In genomic region chr3:189071452-189071851, GRCh38 we compare ENCODE assay signal across 10 cellular contexts.
DNase-seq lines count a peak whose midpoint lies in the region; ATAC-seq, FAIRE-seq and TF ChIP-seq lines count a peak whose summit lies in the region.
"Had no signal": no experiment of that assay in that cellular context is flagged by ENCODE, and none has a peak within 500 bp of the region (broad histone marks: within the 10 kb centered on the region; RNA-seq: fewer than 3 reads in every experiment).

No MANE protein-coding gene starts in this region.

- peak; percentile 63 for ATAC-seq in GM21528 (IDR thresholded peaks at IDR 0.05; ENCODE audit: low FRiP score, unreplicated experiment)
- peak; percentile 88 for ATAC-seq in effector memory CD8-positive, alpha-beta T cell (replicated peaks)
- ATAC-seq in left ventricle myocardium superior, result no peak
- ATAC-seq in GM19324 (IDR thresholded peaks at IDR 0.05; ENCODE audit: low FRiP score, unreplicated experiment), result no peak

- TF ChIP-seq CTCF in glutamatergic neuron (IDR thresholded peaks at IDR 0.05; ENCODE audit: partially characterized antibody, unreplicated experiment), result no peak

- no peaks in the 10 kb centered on the region for H3K27me3 Mint-ChIP-seq in effector memory CD8-positive, alpha-beta T cell
- H3K27me3 Mint-ChIP-seq in glutamatergic neuron (ENCODE audit: unreplicated experiment), result no peaks in the 10 kb centered on the region

- H3K4me1 Mint-ChIP-seq in effector memory CD8-positive, alpha-beta T cell (ENCODE audit: low read depth in 2 of 2), result peaks cover 3% of the 10 kb centered on the region in 2 donors
- no peaks in the 10 kb centered on the region for H3K4me1 Mint-ChIP-seq in glutamatergic neuron (ENCODE audit: low read depth, unreplicated experiment)

- no peaks in the 10 kb centered on the region for H3K9me3 Mint-ChIP-seq in effector memory CD8-positive, alpha-beta T cell
- no peaks in the 10 kb centered on the region for H3K9me3 Mint-ChIP-seq in glutamatergic neuron (ENCODE audit: unreplicated experiment)

- H3K4me3 Mint-ChIP-seq in effector memory CD8-positive, alpha-beta T cell, result no peak overlapping the region
- no peak overlapping the region for H3K4me3 Mint-ChIP-seq in glutamatergic neuron (ENCODE audit: unreplicated experiment)

- intact Hi-C loops in left ventricle myocardium superior (cut with micrococcal nuclease), result no loop called here

- FAIRE-seq in GM12892 (lab: Jason Lieb, UNC), result peak; percentile 40

- no peak for TF ChIP-seq POLR2A in GM12892 (IDR thresholded peaks at IDR 0.05; ENCODE audit: low read depth, low read length)

- peak overlapping the region; percentile 47 to 64 for H3K27ac Mint-ChIP-seq in effector memory CD8-positive, alpha-beta T cell
- H3K27ac Mint-ChIP-seq in glutamatergic neuron (ENCODE audit: unreplicated experiment), result no peak overlapping the region
- H3K27ac Mint-ChIP-seq: activated T-helper 2 cell treated with anti-CD3 and anti-CD28 coated beads, Interferon-gamma antibody, Interleukin-2, Interleukin-4, amounts not matched to agents 10 μg/mL and 5 μg/mL and 100 μg/mL, durations not matched to agents 14 hours and 24 hours and 36 hours had no signal

- DNase-seq in GM12892 (ENCODE audit: insufficient read length), result no peak
- peak; percentile 62 for DNase-seq in NCI-H1105 treated with DMSO at 0.1 percent for 48 hours (lab: John Stamatoyannopoulos, UW)
- no peak for DNase-seq in effector memory CD8-positive, alpha-beta T cell
- DNase-seq in glutamatergic neuron, result no peak
- DNase-seq in left ventricle myocardium superior, result no peak
- DNase-seq in stimulated activated CD4-positive, alpha-beta T cell treated with anti-CD3 and anti-CD28 coated beads, Interleukin-15, amount 100 ng/mL, for 24 hours, result no peak
- DNase-seq: NCI-H526 had no signal

- no peaks in the 10 kb centered on the region for H3K36me3 Mint-ChIP-seq in effector memory CD8-positive, alpha-beta T cell (ENCODE audit: insufficient read depth)
- H3K36me3 Mint-ChIP-seq in glutamatergic neuron (ENCODE audit: unreplicated experiment), result peaks cover 6% of the 10 kb centered on the region

Comparison
In these comparisons a context has a peak if more than half of its experiments do, and no peak if none do; other contexts are left out.
1. ATAC-seq: peak in GM21528 (single experiment) and effector memory CD8-positive, alpha-beta T cell (single experiment); none in left ventricle myocardium superior (single experiment) and GM19324 (single experiment).